Comparison of ENCODE assay signal across 1 cellular context in the genomic region with DNA sequence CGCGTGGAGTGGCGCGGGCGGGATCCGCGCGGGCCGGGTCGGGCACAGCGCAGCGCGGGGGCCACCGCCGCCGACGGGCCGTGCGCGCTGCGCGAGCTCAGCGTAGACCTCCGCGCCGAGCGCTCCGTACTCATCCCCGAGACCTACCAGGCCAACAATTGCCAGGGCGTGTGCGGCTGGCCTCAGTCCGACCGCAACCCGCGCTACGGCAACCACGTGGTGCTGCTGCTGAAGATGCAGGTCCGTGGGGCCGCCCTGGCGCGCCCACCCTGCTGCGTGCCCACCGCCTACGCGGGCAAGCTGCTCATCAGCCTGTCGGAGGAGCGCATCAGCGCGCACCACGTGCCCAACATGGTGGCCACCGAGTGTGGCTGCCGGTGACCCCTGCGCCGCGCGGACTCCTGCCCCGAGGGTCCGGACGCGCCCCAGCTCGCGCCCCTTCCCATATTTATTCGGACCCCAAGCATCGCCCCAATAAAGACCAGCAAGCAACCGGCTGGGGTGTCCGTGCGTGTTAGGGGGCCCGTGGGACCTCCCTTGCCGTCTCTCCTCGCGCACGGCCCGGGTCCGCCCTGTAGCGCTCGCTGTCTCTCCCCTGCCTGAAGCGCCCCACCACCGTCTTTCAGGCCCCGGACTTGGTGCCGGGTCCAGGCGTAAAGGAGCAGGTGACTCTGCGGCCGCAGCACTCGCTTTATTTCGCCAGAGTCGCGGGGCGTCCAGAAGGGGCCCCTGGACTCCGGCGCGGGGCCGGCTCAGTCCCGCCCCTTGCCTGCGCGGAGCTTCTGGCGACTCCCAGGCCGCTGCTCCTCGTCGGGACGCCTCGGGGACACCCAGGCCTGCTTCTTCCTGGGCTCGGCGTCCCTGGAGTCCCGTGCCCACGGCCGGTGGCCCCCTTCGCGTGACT.
TF ChIP-seq lines count a peak whose summit lies in the region.

No MANE protein-coding gene starts in this region.

TF ChIP-seq in endothelial cell of umbilical vein, 7 proteins besides CTCF, POLR2A, EP300 and RAD21:
- TF ChIP-seq EZH2 (IDR thresholded peaks at IDR 0.05; ENCODE audit: borderline replicate concordance, low read depth, low read length, severe bottlenecking), result peak; percentile 84
- TF ChIP-seq GATA2 (IDR thresholded peaks at IDR 0.05; ENCODE audit: insufficient read depth, insufficient read length, low read depth, low read length), result no peak
TF ChIP-seq in endothelial cell of umbilical vein: peak in this region for 1.
